ENCODE assay signal across 15 cellular contexts in the genomic region with DNA sequence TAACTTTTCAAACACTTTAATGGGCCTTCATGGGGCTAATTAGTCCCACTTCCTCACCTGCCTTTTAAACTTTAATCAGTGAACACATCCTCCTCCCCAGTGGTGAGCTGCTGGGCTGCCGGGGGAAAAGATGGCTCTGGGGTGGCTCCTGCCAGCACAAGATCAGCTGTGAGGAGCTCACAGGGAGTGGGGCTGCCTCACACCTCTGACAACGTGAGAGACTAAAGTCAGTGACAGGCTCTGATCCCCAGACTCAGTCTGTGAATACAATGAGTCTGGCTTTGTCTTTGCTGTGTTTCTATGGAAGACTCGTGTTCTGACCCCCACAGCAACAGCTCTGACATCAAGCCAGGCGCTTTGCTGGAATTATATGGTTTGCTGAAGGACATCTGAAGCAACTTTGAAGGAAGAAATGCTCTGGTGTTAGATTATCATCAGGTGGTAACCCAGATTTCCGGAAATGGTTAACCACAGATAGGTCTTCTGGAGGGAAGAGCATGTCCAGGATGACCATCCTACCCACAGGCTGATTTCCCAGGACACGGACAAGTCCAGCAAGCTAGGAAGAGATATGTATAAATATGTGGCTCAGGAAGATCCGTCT. TPM values are rescaled to one million over a fixed set of nuclear protein-coding genes. Genes with fewer than 3 reads are reported as not detected.
DNase-seq lines count a peak whose midpoint lies in the region; ATAC-seq, FAIRE-seq and TF ChIP-seq lines count a peak whose summit lies in the region.
"Not testable (repeated sequence)": the region's sequence is repeated elsewhere in the genome, so short reads cannot be mapped to it uniquely, and the experiment has no call there.
"Had no signal": no experiment of that assay in that cellular context is flagged by ENCODE, and none has a peak within 500 bp of the region (broad histone marks: within the 10 kb centered on the region; RNA-seq: fewer than 3 reads in every experiment).

No MANE protein-coding gene starts in this region.

- not testable (repeated sequence) for H3K4me1 Mint-ChIP-seq in GM23338; central memory CD8-positive, alpha-beta T cell; nephron progenitor cell

- H3K36me3 ChIP-seq in GM23338 (ENCODE audit: insufficient read depth) = not testable (repeated sequence)

- not testable (repeated sequence) for H3K9me2 ChIP-seq in GM23338 (ENCODE audit: insufficient read depth)

- not testable (repeated sequence) for H3K27ac ChIP-seq in A549; GM23338 (ENCODE audit: low read depth)

- not testable (repeated sequence) for H3K79me2 ChIP-seq in GM23338 (replicated peaks; ENCODE audit: insufficient read depth)

- not testable (repeated sequence) for H3K36me3 Mint-ChIP-seq in GM23338 (ENCODE audit: low read depth); central memory CD8-positive, alpha-beta T cell (ENCODE audit: insufficient read depth); nephron progenitor cell (ENCODE audit: low read depth)

- intact Hi-C loops in Right ventricle myocardium superior (cut with DNase I) = not testable (repeated sequence)

- H3K4me3 ChIP-seq in A549, GM23338: not testable (repeated sequence)

- POLR2A ChIA-PET in A549 (lab: Yijun Ruan, JAX) = not testable (repeated sequence)

- not testable (repeated sequence) for H2AFZ ChIP-seq in GM23338

- H4K20me1 ChIP-seq in GM23338 (replicated peaks; ENCODE audit: insufficient read depth) = not testable (repeated sequence)

- not testable (repeated sequence) for H3K4me3 Mint-ChIP-seq in GM23338; central memory CD8-positive, alpha-beta T cell; nephron progenitor cell

- not testable (repeated sequence) for H3K27me3 ChIP-seq in GM23338 (ENCODE audit: insufficient read depth)

- 17% methylated on average over 7 of the region's 7 CpGs for WGBS in A549 (ENCODE audit: missing lambda C conversion rate)

- TF ChIP-seq POLR2A in A549 (IDR thresholded peaks at IDR 0.05; ENCODE audit: low read length) = not testable (repeated sequence)

- not testable (repeated sequence) for H3K27ac Mint-ChIP-seq in GM23338; central memory CD8-positive, alpha-beta T cell (ENCODE audit: low read depth)
- peak overlapping the region; percentile 73 for H3K27ac Mint-ChIP-seq in nephron progenitor cell

- H3K4me1 ChIP-seq in A549; GM23338 (ENCODE audit: insufficient read depth): not testable (repeated sequence)

- TF ChIP-seq EP300 in A549 (IDR thresholded peaks at IDR 0.05) = not testable (repeated sequence)

- not testable (repeated sequence) for TF ChIP-seq RAD21 in A549 (conservative IDR thresholded peaks at IDR 0.05 in 1 of 2, IDR thresholded peaks at IDR 0.05 in 1 of 2)

- ATAC-seq in A549 (peak; percentile 38 to 57; a peak in 3 of 6 replicates), GM23338 (peak; percentile 52), Right ventricle myocardium superior (ENCODE audit: poor library complexity) (peak; percentile 22)
- ATAC-seq in central memory CD8-positive, alpha-beta T cell (replicated peaks; ENCODE audit: extremely low read depth, poor library complexity, severe bottlenecking) = peak; percentile 73

- H3F3A ChIP-seq in GM23338 (replicated peaks; ENCODE audit: low read depth) = not testable (repeated sequence)

- H3K9me3 Mint-ChIP-seq in GM23338; central memory CD8-positive, alpha-beta T cell; nephron progenitor cell: not testable (repeated sequence)

- not testable (repeated sequence) for TF ChIP-seq CTCF in A549 (IDR thresholded peaks at IDR 0.05); GM23338 (conservative IDR thresholded peaks at IDR 0.05; ENCODE audit: low read depth in 2 of 2); nephron progenitor cell (IDR thresholded peaks at IDR 0.05)

- DNase-seq in A549 (ENCODE audit: low read depth in 1 of 2, low spot score in 1 of 2); GM23338 (ENCODE audit: low spot score); central memory CD8-positive, alpha-beta T cell (ENCODE audit: low spot score in 2 of 2); Right ventricle myocardium superior; nephron progenitor cell: not testable (repeated sequence)
- DNase-seq in OCI-M1 (lab: John Stamatoyannopoulos, UW) (peak; percentile 11), amniotic epithelial cell (ENCODE audit: low read depth) (peak; percentile 58)

- H3K27me3 Mint-ChIP-seq in GM23338 (ENCODE audit: insufficient read depth, low read depth, poor library complexity) = not testable (repeated sequence)
- H3K27me3 Mint-ChIP-seq in central memory CD8-positive, alpha-beta T cell = peaks cover 74% of the 10 kb centered on the region
- H3K27me3 Mint-ChIP-seq in nephron progenitor cell (ENCODE audit: low read depth, poor library complexity) = peaks cover 23% of the 10 kb centered on the region

- H3K4me2 ChIP-seq in A549, GM23338: not testable (repeated sequence)

- CTCF ChIA-PET in A549 (lab: Yijun Ruan, JAX) = interaction anchor here (0.6 kb wide), 1 partner anchor 88 kb away, joined by 3 read pairs; no protein-coding TSS in a partner anchor

- not testable (repeated sequence) for H3K9me3 ChIP-seq in A549

- peak; percentile 18 for FAIRE-seq in A549 (lab: Jason Lieb, UNC)

RNA-seq across cellular contexts. Expression of a gene that starts 9.2 kb away (rescaled TPM):
- polyA plus RNA-seq in A549 (2011; rRNA removed) (not detected in 2 replicates), A549 (2017; fragmentation: RNase III; extraction: RNeasy Plus Mini Kit Qiagen cat#74134 plus additional on column Dnase treatment) (not detected in 3 replicates), GM23338 (2016; fragmentation: Nextera tagmentation; extraction: Ambion mirVana) (not detected in 2 replicates)
- polyA plus RNA-seq in A549 (2012; cell fraction: cytosol; rRNA removed) = not detected in 2 replicates
- polyA plus RNA-seq in A549 (2012; cell fraction: nucleus; rRNA removed) = not detected in 2 replicates
- not detected in 2 replicates for polyA minus RNA-seq in A549 (2011; rRNA and poly(A)+ RNA removed)
- total RNA-seq in GM23338 (2014; rRNA removed; shearing (Covaris generic)) = not detected in 2 replicates
- total RNA-seq in Right ventricle myocardium superior = not detected
- total RNA-seq: CD4-positive, alpha-beta T cell; H1; IMR-90; NCI-H460; OCI-LY7; Peyer's patch; SJCRH30 had no signal
- polyA plus RNA-seq: AG04450, H1, IMR-90 had no signal

Comparison
In these comparisons a context has a peak if more than half of its experiments do, and no peak if none do; other contexts are left out.
1. ATAC-seq: peak in every context shown above with its lines; median percentile 73 in central memory CD8-positive, alpha-beta T cell; 52 in GM23338; 48 in A549; 22 in Right ventricle myocardium superior.